In genomic region chr6:71043902-71044301, GRCh38 we compare ENCODE assay signal across 1 cellular context.
TF ChIP-seq lines count a peak whose summit lies in the region.

No MANE protein-coding gene starts in this region.

TF ChIP-seq in H1, 55 proteins besides CTCF, POLR2A, EP300 and RAD21 (continued from another document):
- TF ChIP-seq, protein P1, sequence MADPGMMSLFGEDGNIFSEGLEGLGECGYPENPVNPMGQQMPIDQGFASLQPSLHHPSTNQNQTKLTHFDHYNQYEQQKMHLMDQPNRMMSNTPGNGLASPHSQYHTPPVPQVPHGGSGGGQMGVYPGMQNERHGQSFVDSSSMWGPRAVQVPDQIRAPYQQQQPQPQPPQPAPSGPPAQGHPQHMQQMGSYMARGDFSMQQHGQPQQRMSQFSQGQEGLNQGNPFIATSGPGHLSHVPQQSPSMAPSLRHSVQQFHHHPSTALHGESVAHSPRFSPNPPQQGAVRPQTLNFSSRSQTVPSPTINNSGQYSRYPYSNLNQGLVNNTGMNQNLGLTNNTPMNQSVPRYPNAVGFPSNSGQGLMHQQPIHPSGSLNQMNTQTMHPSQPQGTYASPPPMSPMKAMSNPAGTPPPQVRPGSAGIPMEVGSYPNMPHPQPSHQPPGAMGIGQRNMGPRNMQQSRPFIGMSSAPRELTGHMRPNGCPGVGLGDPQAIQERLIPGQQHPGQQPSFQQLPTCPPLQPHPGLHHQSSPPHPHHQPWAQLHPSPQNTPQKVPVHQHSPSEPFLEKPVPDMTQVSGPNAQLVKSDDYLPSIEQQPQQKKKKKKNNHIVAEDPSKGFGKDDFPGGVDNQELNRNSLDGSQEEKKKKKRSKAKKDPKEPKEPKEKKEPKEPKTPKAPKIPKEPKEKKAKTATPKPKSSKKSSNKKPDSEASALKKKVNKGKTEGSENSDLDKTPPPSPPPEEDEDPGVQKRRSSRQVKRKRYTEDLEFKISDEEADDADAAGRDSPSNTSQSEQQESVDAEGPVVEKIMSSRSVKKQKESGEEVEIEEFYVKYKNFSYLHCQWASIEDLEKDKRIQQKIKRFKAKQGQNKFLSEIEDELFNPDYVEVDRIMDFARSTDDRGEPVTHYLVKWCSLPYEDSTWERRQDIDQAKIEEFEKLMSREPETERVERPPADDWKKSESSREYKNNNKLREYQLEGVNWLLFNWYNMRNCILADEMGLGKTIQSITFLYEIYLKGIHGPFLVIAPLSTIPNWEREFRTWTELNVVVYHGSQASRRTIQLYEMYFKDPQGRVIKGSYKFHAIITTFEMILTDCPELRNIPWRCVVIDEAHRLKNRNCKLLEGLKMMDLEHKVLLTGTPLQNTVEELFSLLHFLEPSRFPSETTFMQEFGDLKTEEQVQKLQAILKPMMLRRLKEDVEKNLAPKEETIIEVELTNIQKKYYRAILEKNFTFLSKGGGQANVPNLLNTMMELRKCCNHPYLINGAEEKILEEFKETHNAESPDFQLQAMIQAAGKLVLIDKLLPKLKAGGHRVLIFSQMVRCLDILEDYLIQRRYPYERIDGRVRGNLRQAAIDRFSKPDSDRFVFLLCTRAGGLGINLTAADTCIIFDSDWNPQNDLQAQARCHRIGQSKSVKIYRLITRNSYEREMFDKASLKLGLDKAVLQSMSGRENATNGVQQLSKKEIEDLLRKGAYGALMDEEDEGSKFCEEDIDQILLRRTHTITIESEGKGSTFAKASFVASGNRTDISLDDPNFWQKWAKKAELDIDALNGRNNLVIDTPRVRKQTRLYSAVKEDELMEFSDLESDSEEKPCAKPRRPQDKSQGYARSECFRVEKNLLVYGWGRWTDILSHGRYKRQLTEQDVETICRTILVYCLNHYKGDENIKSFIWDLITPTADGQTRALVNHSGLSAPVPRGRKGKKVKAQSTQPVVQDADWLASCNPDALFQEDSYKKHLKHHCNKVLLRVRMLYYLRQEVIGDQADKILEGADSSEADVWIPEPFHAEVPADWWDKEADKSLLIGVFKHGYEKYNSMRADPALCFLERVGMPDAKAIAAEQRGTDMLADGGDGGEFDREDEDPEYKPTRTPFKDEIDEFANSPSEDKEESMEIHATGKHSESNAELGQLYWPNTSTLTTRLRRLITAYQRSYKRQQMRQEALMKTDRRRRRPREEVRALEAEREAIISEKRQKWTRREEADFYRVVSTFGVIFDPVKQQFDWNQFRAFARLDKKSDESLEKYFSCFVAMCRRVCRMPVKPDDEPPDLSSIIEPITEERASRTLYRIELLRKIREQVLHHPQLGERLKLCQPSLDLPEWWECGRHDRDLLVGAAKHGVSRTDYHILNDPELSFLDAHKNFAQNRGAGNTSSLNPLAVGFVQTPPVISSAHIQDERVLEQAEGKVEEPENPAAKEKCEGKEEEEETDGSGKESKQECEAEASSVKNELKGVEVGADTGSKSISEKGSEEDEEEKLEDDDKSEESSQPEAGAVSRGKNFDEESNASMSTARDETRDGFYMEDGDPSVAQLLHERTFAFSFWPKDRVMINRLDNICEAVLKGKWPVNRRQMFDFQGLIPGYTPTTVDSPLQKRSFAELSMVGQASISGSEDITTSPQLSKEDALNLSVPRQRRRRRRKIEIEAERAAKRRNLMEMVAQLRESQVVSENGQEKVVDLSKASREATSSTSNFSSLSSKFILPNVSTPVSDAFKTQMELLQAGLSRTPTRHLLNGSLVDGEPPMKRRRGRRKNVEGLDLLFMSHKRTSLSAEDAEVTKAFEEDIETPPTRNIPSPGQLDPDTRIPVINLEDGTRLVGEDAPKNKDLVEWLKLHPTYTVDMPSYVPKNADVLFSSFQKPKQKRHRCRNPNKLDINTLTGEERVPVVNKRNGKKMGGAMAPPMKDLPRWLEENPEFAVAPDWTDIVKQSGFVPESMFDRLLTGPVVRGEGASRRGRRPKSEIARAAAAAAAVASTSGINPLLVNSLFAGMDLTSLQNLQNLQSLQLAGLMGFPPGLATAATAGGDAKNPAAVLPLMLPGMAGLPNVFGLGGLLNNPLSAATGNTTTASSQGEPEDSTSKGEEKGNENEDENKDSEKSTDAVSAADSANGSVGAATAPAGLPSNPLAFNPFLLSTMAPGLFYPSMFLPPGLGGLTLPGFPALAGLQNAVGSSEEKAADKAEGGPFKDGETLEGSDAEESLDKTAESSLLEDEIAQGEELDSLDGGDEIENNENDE (IDR thresholded peaks at IDR 0.05; ENCODE audit: insufficient replicate concordance, low read length), result no peak
- TF ChIP-seq, protein P2, sequence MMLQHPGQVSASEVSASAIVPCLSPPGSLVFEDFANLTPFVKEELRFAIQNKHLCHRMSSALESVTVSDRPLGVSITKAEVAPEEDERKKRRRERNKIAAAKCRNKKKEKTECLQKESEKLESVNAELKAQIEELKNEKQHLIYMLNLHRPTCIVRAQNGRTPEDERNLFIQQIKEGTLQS (IDR thresholded peaks at IDR 0.05; ENCODE audit: insufficient read depth, low read depth, low read length), result no peak
- no peak for TF ChIP-seq HDAC6 (IDR thresholded peaks at IDR 0.05; ENCODE audit: low read depth, low read length)
- TF ChIP-seq KDM1A (IDR thresholded peaks at IDR 0.05; ENCODE audit: borderline replicate concordance, low read length), result no peak
- no peak for TF ChIP-seq SP1 (IDR thresholded peaks at IDR 0.05; ENCODE audit: low read depth, low read length)
- no peak for TF ChIP-seq NRF1 (IDR thresholded peaks at IDR 0.05; ENCODE audit: low read depth, low read length)
- TF ChIP-seq ZNF274 (IDR thresholded peaks at IDR 0.05; ENCODE audit: borderline replicate concordance, extremely low read depth, low read length), result no peak
